In the genomic region with DNA sequence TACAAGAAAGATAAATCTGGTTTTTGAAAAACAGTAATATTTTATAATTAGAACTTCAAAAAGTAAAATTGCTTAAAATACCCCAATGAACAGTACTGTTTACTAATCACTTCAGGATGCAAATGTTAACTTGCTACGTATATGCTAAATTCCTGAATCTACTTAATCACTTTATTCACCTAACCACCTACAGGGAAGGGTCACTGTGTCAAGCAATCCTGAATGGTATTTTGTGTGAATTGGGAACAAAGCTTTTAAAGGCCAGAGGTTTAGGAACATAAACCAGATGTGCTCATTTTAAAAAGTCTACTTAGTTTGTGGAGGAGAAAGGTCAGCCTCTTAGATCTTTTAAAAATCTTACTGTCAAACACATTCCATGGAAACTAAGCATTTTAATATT, we compare ENCODE assay signal across 16 cellular contexts.
DNase-seq lines count a peak whose midpoint lies in the region; ATAC-seq and TF ChIP-seq lines count a peak whose summit lies in the region.
"Had no signal": no experiment of that assay in that cellular context is flagged by ENCODE, and none has a peak within 500 bp of the region (broad histone marks: within the 10 kb centered on the region; RNA-seq: fewer than 3 reads in every experiment).

No MANE protein-coding gene starts in this region.

- CTCF ChIA-PET in WTC11 (lab: Charles Lee) = interaction anchor here (1.0 to 2.3 kb wide), 3 partner anchors 13 to 440 kb away, joined by 3 to 8 read pairs (median 4); no protein-coding TSS in a partner anchor

- POLR2A ChIA-PET in WTC11 (lab: Charles Lee) = no interaction called here

- H3K27me3 ChIP-seq in GM23338 (ENCODE audit: insufficient read depth) (no peaks in the 10 kb centered on the region), neural progenitor cell (no peaks in the 10 kb centered on the region)

- no peaks in the 10 kb centered on the region for H3K9me2 ChIP-seq in GM23338 (ENCODE audit: insufficient read depth)

- H3K27me3 Mint-ChIP-seq in GM23338 (ENCODE audit: insufficient read depth, low read depth, poor library complexity) (peaks cover 4% of the 10 kb centered on the region), WTC11 (ENCODE audit: low read depth) (no peaks in the 10 kb centered on the region), neural progenitor cell (ENCODE audit: insufficient read depth, low read depth) (peaks cover 6% of the 10 kb centered on the region)

- DNase-seq in GM23338 (ENCODE audit: low spot score) (peak; percentile 63), WTC11 (ENCODE audit: low spot score) (no peak), iPS-NIHi7 (ENCODE audit: extremely low spot score) (peak; percentile 10), neural progenitor cell (ENCODE audit: low spot score) (peak; percentile 78), NCI-H1417 treated with DMSO at 0.1 percent for 48 hours (lab: John Stamatoyannopoulos, UW) (no peak), ecto neural progenitor cell (ENCODE audit: low spot score) (no peak)
- DNase-seq in activated T-cell treated with anti-CD3 and anti-CD28 coated beads, Interleukin-2, amount 50 U/mL, for 48 hours = no peak
- DNase-seq: AML-193, DMS79, Kasumi-1, NCI-H1930, NCI-H2171 treated with DMSO at 0.1 percent for 48 hours, NCI-H510A, SHP77 treated with DMSO at 0.1 percent for 48 hours had no signal

- H3K27ac ChIP-seq in GM23338 (ENCODE audit: low read depth) (peak overlapping the region; percentile 16; the same call in 1 of the 2 replicates), neural progenitor cell (peak overlapping the region; percentile 89)
- H3K27ac ChIP-seq: HL-60 had no signal

- H4K20me1 ChIP-seq in GM23338 (replicated peaks; ENCODE audit: insufficient read depth) (no peaks in the 10 kb centered on the region), neural progenitor cell (ENCODE audit: low read depth) (no peaks in the 10 kb centered on the region)

- no peak overlapping the region for H3K9ac ChIP-seq in neural progenitor cell

- H3K79me2 ChIP-seq in GM23338 (replicated peaks; ENCODE audit: insufficient read depth) (no peaks in the 10 kb centered on the region), neural progenitor cell (ENCODE audit: low read depth) (no peaks in the 10 kb centered on the region)

- ATAC-seq in GM23338 = peak; percentile 77
- peak; percentile 74; the same call in 1 of the 2 replicates for ATAC-seq in WTC11

- H3K9me3 Mint-ChIP-seq in GM23338 (no peaks in the 10 kb centered on the region), WTC11 (peaks cover 18% of the 10 kb centered on the region), neural progenitor cell (peaks cover 9% of the 10 kb centered on the region)

- H3K36me3 ChIP-seq in GM23338 (ENCODE audit: insufficient read depth) (no peaks in the 10 kb centered on the region), neural progenitor cell (no peaks in the 10 kb centered on the region)

- no peak overlapping the region for H2AFZ ChIP-seq in GM23338
- H2AFZ ChIP-seq in neural progenitor cell (replicated peaks) = no peak overlapping the region

- no peaks in the 10 kb centered on the region for H3K9me3 ChIP-seq in neural progenitor cell (ENCODE audit: low read depth)
- H3K9me3 ChIP-seq: Caco-2 had no signal

- TF ChIP-seq CTCF in GM23338 (conservative IDR thresholded peaks at IDR 0.05; ENCODE audit: low read depth in 2 of 2) = no peak
- TF ChIP-seq CTCF in WTC11 (IDR thresholded peaks at IDR 0.05) = no peak
- TF ChIP-seq CTCF in neural progenitor cell (IDR thresholded peaks at IDR 0.05) = no peak

- H3K4me1 ChIP-seq in GM23338 (ENCODE audit: insufficient read depth) (peaks cover 22% of the 10 kb centered on the region), neural progenitor cell (peaks cover 53% of the 10 kb centered on the region)
- H3K4me1 ChIP-seq: Caco-2 had no signal

- 0 out of 2 replicates have a peak overlapping the region, but pooled peaks have one; percentile 16 for H3K4me2 ChIP-seq in GM23338
- peak overlapping the region; percentile 70 for H3K4me2 ChIP-seq in neural progenitor cell

- H3K27ac Mint-ChIP-seq in GM23338 (peak overlapping the region; percentile 85), WTC11 (no peak overlapping the region), neural progenitor cell (peak overlapping the region; percentile 44)

- H3K4me3 Mint-ChIP-seq in GM23338 (no peak overlapping the region), WTC11 (no peak overlapping the region), neural progenitor cell (peak overlapping the region; percentile 28)

- no peak overlapping the region for H3K4me3 ChIP-seq in GM23338
- peak overlapping the region; percentile 32 for H3K4me3 ChIP-seq in neural progenitor cell

- H3K36me3 Mint-ChIP-seq in GM23338 (ENCODE audit: low read depth) (no peaks in the 10 kb centered on the region; the same call in 2 of the 3 replicates), WTC11 (peaks cover 6% of the 10 kb centered on the region; the same call in 1 of the 2 replicates), neural progenitor cell (no peaks in the 10 kb centered on the region)

- H3F3A ChIP-seq in GM23338 (replicated peaks; ENCODE audit: low read depth) (no peaks in the 10 kb centered on the region), neural progenitor cell (ENCODE audit: low read depth) (peaks cover 15% of the 10 kb centered on the region)

- H3K4me1 Mint-ChIP-seq in GM23338 (peaks cover 27% of the 10 kb centered on the region), WTC11 (peaks cover 29% of the 10 kb centered on the region), neural progenitor cell (peaks cover 35% of the 10 kb centered on the region)

TF ChIP-seq in GM23338, 12 proteins besides CTCF, POLR2A, EP300 and RAD21 (continues in another document):
- TF ChIP-seq EZH2 (IDR thresholded peaks at IDR 0.05; ENCODE audit: low read depth, unreplicated experiment) (no peak), ZNF331 (CRISPR knock-in tag; IDR thresholded peaks at IDR 0.05; ENCODE audit: low read depth) (no peak)

TF ChIP-seq in WTC11, 78 proteins besides CTCF, POLR2A, EP300 and RAD21:
- TF ChIP-seq, protein P1, sequence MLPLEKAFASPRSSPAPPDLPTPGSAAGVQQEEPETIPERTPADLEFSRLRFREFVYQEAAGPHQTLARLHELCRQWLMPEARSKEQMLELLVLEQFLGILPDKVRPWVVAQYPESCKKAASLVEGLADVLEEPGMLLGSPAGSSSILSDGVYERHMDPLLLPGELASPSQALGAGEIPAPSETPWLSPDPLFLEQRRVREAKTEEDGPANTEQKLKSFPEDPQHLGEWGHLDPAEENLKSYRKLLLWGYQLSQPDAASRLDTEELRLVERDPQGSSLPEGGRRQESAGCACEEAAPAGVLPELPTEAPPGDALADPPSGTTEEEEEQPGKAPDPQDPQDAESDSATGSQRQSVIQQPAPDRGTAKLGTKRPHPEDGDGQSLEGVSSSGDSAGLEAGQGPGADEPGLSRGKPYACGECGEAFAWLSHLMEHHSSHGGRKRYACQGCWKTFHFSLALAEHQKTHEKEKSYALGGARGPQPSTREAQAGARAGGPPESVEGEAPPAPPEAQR (CRISPR knock-in tag; IDR thresholded peaks at IDR 0.05) = no peak
- TF ChIP-seq, protein P2, sequence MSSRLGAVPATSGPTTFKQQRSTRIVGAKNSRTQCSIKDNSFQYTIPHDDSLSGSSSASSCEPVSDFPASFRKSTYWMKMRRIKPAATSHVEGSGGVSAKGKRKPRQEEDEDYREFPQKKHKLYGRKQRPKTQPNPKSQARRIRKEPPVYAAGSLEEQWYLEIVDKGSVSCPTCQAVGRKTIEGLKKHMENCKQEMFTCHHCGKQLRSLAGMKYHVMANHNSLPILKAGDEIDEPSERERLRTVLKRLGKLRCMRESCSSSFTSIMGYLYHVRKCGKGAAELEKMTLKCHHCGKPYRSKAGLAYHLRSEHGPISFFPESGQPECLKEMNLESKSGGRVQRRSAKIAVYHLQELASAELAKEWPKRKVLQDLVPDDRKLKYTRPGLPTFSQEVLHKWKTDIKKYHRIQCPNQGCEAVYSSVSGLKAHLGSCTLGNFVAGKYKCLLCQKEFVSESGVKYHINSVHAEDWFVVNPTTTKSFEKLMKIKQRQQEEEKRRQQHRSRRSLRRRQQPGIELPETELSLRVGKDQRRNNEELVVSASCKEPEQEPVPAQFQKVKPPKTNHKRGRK (CRISPR knock-in tag; IDR thresholded peaks at IDR 0.05; ENCODE audit: borderline replicate concordance) = no peak
- TF ChIP-seq SP1 (CRISPR knock-in tag; conservative IDR thresholded peaks at IDR 0.05) (no peak), GTF2I (CRISPR knock-in tag; conservative IDR thresholded peaks at IDR 0.05) (no peak), ESRRA (CRISPR knock-in tag; IDR thresholded peaks at IDR 0.05; ENCODE audit: borderline replicate concordance) (no peak)
TF ChIP-seq in WTC11: peak in this region for 0.

Comparison
In these comparisons a context has a peak if more than half of its experiments do, and no peak if none do; other contexts are left out.
1. DNase-seq: peak in GM23338 (single experiment), iPS-NIHi7 (single experiment) and neural progenitor cell (single experiment); none in WTC11 (single experiment), NCI-H1417 treated with DMSO at 0.1 percent for 48 hours (single experiment), activated T-cell treated with anti-CD3 and anti-CD28 coated beads, Interleukin-2, amount 50 U/mL, for 48 hours (0 of 2) and ecto neural progenitor cell (single experiment).